8 cellular contexts compared by ENCODE assay signal in the genomic region with DNA sequence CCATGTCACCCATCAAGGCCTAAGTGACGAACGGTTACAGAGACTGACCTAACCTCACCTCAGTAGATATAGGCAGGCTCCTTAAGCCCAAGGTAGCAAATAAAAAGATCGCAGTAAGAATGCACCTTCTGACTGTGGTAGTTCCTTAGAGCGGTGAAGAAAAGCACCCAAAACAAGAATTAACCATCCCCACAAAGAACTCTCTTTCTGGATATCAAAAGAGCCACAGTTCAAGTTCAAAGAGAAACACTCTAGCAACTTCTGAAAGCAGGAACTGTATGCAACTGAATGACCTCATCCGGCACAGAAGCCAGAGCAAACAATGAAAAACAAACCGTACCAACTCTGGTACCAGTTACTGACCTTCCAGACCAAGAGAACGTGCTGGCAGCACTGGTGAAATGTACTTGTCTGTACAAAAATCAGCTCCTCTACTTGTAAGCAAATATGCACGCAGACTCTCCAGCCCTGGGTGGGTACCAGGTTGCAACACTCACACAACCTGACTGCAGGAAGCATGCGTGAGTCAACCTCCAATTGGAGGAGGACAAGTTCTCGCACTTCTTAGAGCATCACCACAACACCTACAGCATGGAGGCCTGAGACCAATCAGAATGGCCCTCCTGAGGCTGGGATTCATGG.
DNase-seq lines count a peak whose midpoint lies in the region; ATAC-seq and TF ChIP-seq lines count a peak whose summit lies in the region.

No MANE protein-coding gene starts in this region.

- H3K27ac Mint-ChIP-seq in CD14-positive monocyte = peak overlapping the region; percentile 81 to 90 (median 87)

- intact Hi-C loops in CD14-positive monocyte (cut with micrococcal nuclease) (no loop called here), Panc1 (cut with micrococcal nuclease; ENCODE audit: unreplicated experiment) (no loop called here), posterior vena cava (cut with DNase I) (no loop called here)

- H3K36me3 Mint-ChIP-seq in CD14-positive monocyte = peaks cover 25 to 38% of the 10 kb centered on the region in 2 donors

- in situ Hi-C loops in Panc1 (cut with HindIII; ENCODE audit: low pct_unique_long_range_greater_than_20kb, low sequenced_read_pairs) = no loop called here
- in situ Hi-C loops in brain microvascular endothelial cell (cut with HindIII; ENCODE audit: low pct_ligation_motif_present, low sequenced_read_pairs) = no loop called here

- peak; percentile 55 for ATAC-seq in GM21717 (IDR thresholded peaks at IDR 0.05; ENCODE audit: unreplicated experiment)
- peak; percentile 64; the same call in 1 of the 2 replicates for ATAC-seq in Panc1
- ATAC-seq in GM18511 (IDR thresholded peaks at IDR 0.05; ENCODE audit: unreplicated experiment) = no peak

- no peak overlapping the region for H3K27ac ChIP-seq in Panc1 (ENCODE audit: low read length)
- H3K27ac ChIP-seq in brain microvascular endothelial cell = peak overlapping the region; percentile 34
- H3K27ac ChIP-seq in urinary bladder (ENCODE audit: low read depth) = peak overlapping the region; percentile 76

- peaks cover 67% of the 10 kb centered on the region for H3K4me1 Mint-ChIP-seq in CD14-positive monocyte

- DNase-seq in CD14-positive monocyte (ENCODE audit: low spot score) (no peak), Panc1 (ENCODE audit: low read depth, low spot score) (no peak), brain microvascular endothelial cell (peak; percentile 63), middle frontal gyrus (ENCODE audit: extremely low spot score, low spot score) (peak; percentile 85), posterior vena cava (ENCODE audit: low spot score) (no peak)

- 78% methylated on average over 10 of the region's 10 CpGs for WGBS in urinary bladder

- POLR2A ChIA-PET in Panc1 (lab: Charles Lee) = no interaction called here

- H3K27me3 Mint-ChIP-seq in CD14-positive monocyte (ENCODE audit: low read depth in 3 of 3) = peaks cover 0 to 1% (median 0%) of the 10 kb centered on the region in 3 donors

- TF ChIP-seq CTCF in CD14-positive monocyte (IDR thresholded peaks at IDR 0.05) (no peak), Panc1 (IDR thresholded peaks at IDR 0.05) (no peak), brain microvascular endothelial cell (IDR thresholded peaks at IDR 0.05; ENCODE audit: low read depth, low read length, missing control alignments) (no peak)

- H3K4me1 ChIP-seq in Panc1 (ENCODE audit: control insufficient read depth, insufficient read depth, low read length) (no peaks in the 10 kb centered on the region), urinary bladder (ENCODE audit: insufficient read depth) (no peaks in the 10 kb centered on the region)

- H3K4me3 Mint-ChIP-seq in CD14-positive monocyte = peak overlapping the region; percentile 27 to 51

- H3K27me3 ChIP-seq in Panc1 (ENCODE audit: control insufficient read depth, insufficient read depth, low read length) = no peaks in the 10 kb centered on the region
- H3K27me3 ChIP-seq in brain microvascular endothelial cell (replicated peaks) = no peaks in the 10 kb centered on the region

- CTCF ChIA-PET in Panc1 (lab: Charles Lee) = no interaction called here

- H3K4me3 ChIP-seq in Panc1 (ENCODE audit: low read depth in 2 of 2, low read length in 2 of 2) = no peak overlapping the region
- H3K4me3 ChIP-seq in brain microvascular endothelial cell (ENCODE audit: low read depth, low read length) = no peak overlapping the region
- H3K4me3 ChIP-seq in urinary bladder (ENCODE audit: low read depth, low read length) = no peak overlapping the region

- no TSS peak for BruUV-seq in Panc1 (replicated peaks; lab: Mats Ljungman, UMichigan)

- H3K9me3 Mint-ChIP-seq in CD14-positive monocyte = no peaks in the 10 kb centered on the region

- H3K36me3 ChIP-seq in Panc1 (ENCODE audit: control insufficient read depth, insufficient read depth, low read length) = no peaks in the 10 kb centered on the region
- peaks cover 2% of the 10 kb centered on the region for H3K36me3 ChIP-seq in brain microvascular endothelial cell (replicated peaks)
- H3K36me3 ChIP-seq in urinary bladder (ENCODE audit: insufficient read depth) = no peaks in the 10 kb centered on the region

- no peaks in the 10 kb centered on the region for H3K9me3 ChIP-seq in Panc1 (ENCODE audit: control insufficient read depth, insufficient read depth, low read depth, low read length)

Comparison
In these comparisons a context has a peak if more than half of its experiments do, and no peak if none do; other contexts are left out.
1. DNase-seq: peak in brain microvascular endothelial cell (single experiment) and middle frontal gyrus (single experiment); none in CD14-positive monocyte (single experiment), Panc1 (single experiment) and posterior vena cava (single experiment).